ENCODE assay signal across 27 cellular contexts in genomic region chr12:52821826-52822660, GRCh38. TPM values are rescaled to one million over a fixed set of nuclear protein-coding genes. Genes with fewer than 3 reads are reported as not detected.
DNase-seq lines count a peak whose midpoint lies in the region; ATAC-seq, FAIRE-seq and TF ChIP-seq lines count a peak whose summit lies in the region.
"Had no signal": no experiment of that assay in that cellular context is flagged by ENCODE, and none has a peak within 500 bp of the region (broad histone marks: within the 10 kb centered on the region; RNA-seq: fewer than 3 reads in every experiment).

No MANE protein-coding gene starts in this region.

- intact Hi-C loops in Panc1 (cut with micrococcal nuclease; ENCODE audit: unreplicated experiment) (no loop called here), upper lobe of right lung (cut with DNase I) (no loop called here), lower leg skin (cut with DNase I; ENCODE audit: low total_unique reads) (no loop called here)

- H2AFZ ChIP-seq in GM23248 (no peak overlapping the region), keratinocyte (ENCODE audit: control insufficient read depth, low read length) (no peak overlapping the region)

- peak; percentile 42 for DNase-seq in GM23248
- DNase-seq in Panc1 (ENCODE audit: low read depth, low spot score), result no peak
- no peak for DNase-seq in keratinocyte (ENCODE audit: low read depth, low spot score)
- no peak for DNase-seq in upper lobe of right lung
- DNase-seq in lower leg skin (ENCODE audit: low spot score in 2 of 2), result no peak
- no peak for DNase-seq in suprapubic skin (ENCODE audit: low spot score in 2 of 2)
- no peak for DNase-seq in endodermal cell
- DNase-seq: activated CD4-positive, alpha-beta T cell treated with anti-CD3 and anti-CD28 coated beads, Interleukin-2, amount 50 U/mL, for 1 hour; effector memory CD8-positive, alpha-beta T cell; glutamatergic neuron; NCI-H1694 treated with DMSO at 0.1 percent for 48 hours; NK-92 treated with Interleukin-12 subunit alpha and Interleukin-12 subunit beta, amount 100 ng/mL, for 24 hours; right lobe of liver; stimulated activated CD4-positive, alpha-beta T cell treated with anti-CD3 and anti-CD28 coated beads, Interleukin-1b, Interleukin-23, amount 100 ng/mL, for 48 hours; stimulated activated naive CD4-positive, alpha-beta T cell; tibial artery had no signal

- H3K27ac ChIP-seq in GM23248 (no peak overlapping the region), Panc1 (ENCODE audit: low read length) (no peak overlapping the region), keratinocyte (ENCODE audit: control insufficient read depth, insufficient read depth, low read length) (no peak overlapping the region), upper lobe of right lung (no peak overlapping the region), suprapubic skin (no peak overlapping the region), endodermal cell (ENCODE audit: low read depth, low read length) (no peak overlapping the region)
- H3K27ac ChIP-seq: BLaER1 treated with 17β-estradiol and CSF1 and Interleukin-3, amounts not matched to agents 10 nM and 100 nM; neutrophil; right lobe of liver; tibial artery had no signal

- no peaks in the 10 kb centered on the region for H3K9me3 Mint-ChIP-seq in endodermal cell
- H3K9me3 Mint-ChIP-seq: effector memory CD8-positive, alpha-beta T cell; IgD-negative memory B cell had no signal

- ATAC-seq in Panc1 (peak; percentile 52), upper lobe of right lung (peak; percentile 4)
- ATAC-seq: effector memory CD8-positive, alpha-beta T cell; right lobe of liver; Right ventricle myocardium inferior had no signal

- no peak overlapping the region for H3K4me3 Mint-ChIP-seq in endodermal cell
- H3K4me3 Mint-ChIP-seq: effector memory CD8-positive, alpha-beta T cell; IgD-negative memory B cell had no signal

- no peak for TF ChIP-seq EP300 in suprapubic skin (IDR thresholded peaks at IDR 0.05)

- no peaks in the 10 kb centered on the region for H3K79me2 ChIP-seq in GM23248 (ENCODE audit: insufficient read depth)
- no peaks in the 10 kb centered on the region for H3K79me2 ChIP-seq in keratinocyte (ENCODE audit: control insufficient read depth, insufficient read depth, low read length)

- CTCF ChIA-PET in Panc1 (lab: Charles Lee), result no interaction called here

- in situ Hi-C loops in GM23248 (cut with MboI), result no loop called here
- in situ Hi-C loops in Panc1 (cut with HindIII; ENCODE audit: low pct_unique_long_range_greater_than_20kb, low sequenced_read_pairs), result no loop called here

- H3K9ac ChIP-seq in GM23248 (no peak overlapping the region), keratinocyte (ENCODE audit: control insufficient read depth, extremely low read depth, insufficient read depth, low read length) (no peak overlapping the region), endodermal cell (ENCODE audit: extremely low read depth, low read length, poor library complexity, severe bottlenecking) (no peak overlapping the region)
- H3K9ac ChIP-seq: BLaER1 treated with 17β-estradiol and CSF1 and Interleukin-3, amounts not matched to agents 10 nM and 100 nM had no signal

- TF ChIP-seq POLR2A in lower leg skin (IDR thresholded peaks at IDR 0.05) (no peak), suprapubic skin (IDR thresholded peaks at IDR 0.05) (no peak)

- no peak overlapping the region for H3K27ac Mint-ChIP-seq in endodermal cell
- H3K27ac Mint-ChIP-seq: effector memory CD8-positive, alpha-beta T cell had no signal

- H4K20me1 ChIP-seq in GM23248 (ENCODE audit: insufficient read depth) (no peaks in the 10 kb centered on the region), keratinocyte (ENCODE audit: control insufficient read depth, extremely low read depth, insufficient read depth, low read length) (peaks cover 4% of the 10 kb centered on the region)
- H4K20me1 ChIP-seq: BLaER1 treated with 17β-estradiol and CSF1 and Interleukin-3, amounts not matched to agents 10 nM and 100 nM had no signal

- no peaks in the 10 kb centered on the region for H3K9me2 ChIP-seq in GM23248 (ENCODE audit: insufficient read depth)

- H3K27me3 ChIP-seq in GM23248 (replicated peaks; ENCODE audit: insufficient read depth) (peaks cover 29% of the 10 kb centered on the region), Panc1 (ENCODE audit: control insufficient read depth, insufficient read depth, low read length) (no peaks in the 10 kb centered on the region), keratinocyte (ENCODE audit: control insufficient read depth, extremely low read depth, insufficient read depth, low read length) (peaks cover 25% of the 10 kb centered on the region), upper lobe of right lung (peaks cover 36% of the 10 kb centered on the region), suprapubic skin (peaks cover 14% of the 10 kb centered on the region), endodermal cell (ENCODE audit: control insufficient read depth, insufficient read depth, low read length, poor library complexity, severe bottlenecking) (no peaks in the 10 kb centered on the region)
- H3K27me3 ChIP-seq: BLaER1 treated with 17β-estradiol and CSF1 and Interleukin-3, amounts not matched to agents 10 nM and 100 nM; right lobe of liver had no signal

- dilution Hi-C loops in keratinocyte (cut with MboI; ENCODE audit: extremely low pct_ligation_motif_present, low sequenced_read_pairs), result no loop called here

- WGBS in GM23248 (ENCODE audit: low coverage in 1 of 2, low lambda C conversion rate in 2 of 2, missing lambda C conversion rate in 2 of 2), 2 experiments, result 79 to 81% methylated on average over 10 of the region's 10 CpGs
- WGBS in lower leg skin, 2 donors, result 76 to 80% methylated on average over 10 of the region's 10 CpGs
- 40% methylated on average over 2 of the region's 10 CpGs for WGBS in suprapubic skin
- WGBS in endodermal cell (ENCODE audit: insufficient coverage in 1 of 2, insufficient read length in 1 of 2), 2 experiments, result 88 to 93% methylated on average over 4 to 10 of the region's 10 CpGs

- H3K9me3 ChIP-seq in GM23248 (ENCODE audit: low read depth) (no peaks in the 10 kb centered on the region), Panc1 (ENCODE audit: control insufficient read depth, insufficient read depth, low read depth, low read length) (no peaks in the 10 kb centered on the region), keratinocyte (ENCODE audit: control insufficient read depth, low read depth, low read length) (no peaks in the 10 kb centered on the region), upper lobe of right lung (no peaks in the 10 kb centered on the region), suprapubic skin (no peaks in the 10 kb centered on the region), endodermal cell (ENCODE audit: control insufficient read depth, low read length) (no peaks in the 10 kb centered on the region)
- H3K9me3 ChIP-seq: BLaER1 treated with 17β-estradiol and CSF1 and Interleukin-3, amounts not matched to agents 10 nM and 100 nM; neutrophil; right lobe of liver; tibial artery had no signal

- POLR2A ChIA-PET in Panc1 (lab: Charles Lee), result no interaction called here

- H3K4me3 ChIP-seq in GM23248 (no peak overlapping the region), Panc1 (ENCODE audit: low read depth in 2 of 2, low read length in 2 of 2) (no peak overlapping the region), keratinocyte (ENCODE audit: control insufficient read depth in 2 of 3, extremely low read depth in 1 of 3, insufficient read depth in 2 of 3, low read depth in 1 of 3, low read length in 3 of 3) (no peak overlapping the region), upper lobe of right lung (no peak overlapping the region), lower leg skin (ENCODE audit: low read depth, poor library complexity, severe bottlenecking) (no peak overlapping the region), suprapubic skin (no peak overlapping the region), endodermal cell (ENCODE audit: low read length) (no peak overlapping the region)
- H3K4me3 ChIP-seq: BLaER1 treated with 17β-estradiol and CSF1 and Interleukin-3, amounts not matched to agents 10 nM and 100 nM; right lobe of liver; tibial artery had no signal

- no peak for TF ChIP-seq CTCF in Panc1 (IDR thresholded peaks at IDR 0.05)
- no peak for TF ChIP-seq CTCF in keratinocyte (optimal IDR thresholded peaks at IDR 0.05 in 1 of 3, IDR thresholded peaks at IDR 0.05 in 1 of 3, conservative IDR thresholded peaks at IDR 0.05 in 1 of 3; ENCODE audit: extremely low read depth in 1 of 3, insufficient read depth in 2 of 3, low read length in 3 of 3)
- TF ChIP-seq CTCF in upper lobe of right lung (IDR thresholded peaks at IDR 0.05), result no peak
- no peak for TF ChIP-seq CTCF in lower leg skin (IDR thresholded peaks at IDR 0.05)
- no peak for TF ChIP-seq CTCF in suprapubic skin (IDR thresholded peaks at IDR 0.05)
- TF ChIP-seq CTCF in endodermal cell (conservative IDR thresholded peaks at IDR 0.05), result no peak

- no peaks in the 10 kb centered on the region for H3F3A ChIP-seq in GM23248 (ENCODE audit: insufficient read depth)

- H3K36me3 ChIP-seq in GM23248 (ENCODE audit: low read depth) (no peaks in the 10 kb centered on the region), Panc1 (ENCODE audit: control insufficient read depth, insufficient read depth, low read length) (no peaks in the 10 kb centered on the region), keratinocyte (ENCODE audit: control insufficient read depth in 2 of 2, extremely low read depth in 1 of 2, insufficient read depth in 2 of 2, low read length in 2 of 2) (no peaks in the 10 kb centered on the region), upper lobe of right lung (no peaks in the 10 kb centered on the region), suprapubic skin (no peaks in the 10 kb centered on the region), endodermal cell (ENCODE audit: control insufficient read depth, insufficient read depth, low read length) (no peaks in the 10 kb centered on the region)
- H3K36me3 ChIP-seq: BLaER1 treated with 17β-estradiol and CSF1 and Interleukin-3, amounts not matched to agents 10 nM and 100 nM; neutrophil; right lobe of liver; tibial artery had no signal

- peaks cover 5% of the 10 kb centered on the region for H3K27me3 Mint-ChIP-seq in endodermal cell (ENCODE audit: insufficient read depth)

- peaks cover 8% of the 10 kb centered on the region for H3K4me1 Mint-ChIP-seq in endodermal cell
- H3K4me1 Mint-ChIP-seq: IgD-negative memory B cell had no signal

- H3K4me2 ChIP-seq in GM23248 (ENCODE audit: unreplicated experiment), result no peak overlapping the region
- H3K4me2 ChIP-seq in keratinocyte (ENCODE audit: control insufficient read depth, extremely low read depth, insufficient read depth, low read depth, low read length), result no peak overlapping the region

- FAIRE-seq in keratinocyte (lab: Jason Lieb, UNC), result peak; percentile 32
- FAIRE-seq: D721Med, GM19239 had no signal

- peaks cover 9% of the 10 kb centered on the region; the same call in 1 of the 2 replicates for H3K4me1 ChIP-seq in GM23248 (ENCODE audit: insufficient read depth)
- peaks cover 7% of the 10 kb centered on the region for H3K4me1 ChIP-seq in Panc1 (ENCODE audit: control insufficient read depth, insufficient read depth, low read length)
- no peaks in the 10 kb centered on the region for H3K4me1 ChIP-seq in keratinocyte (ENCODE audit: control insufficient read depth, extremely low read depth, insufficient read depth, low read length)
- peaks cover 4% of the 10 kb centered on the region for H3K4me1 ChIP-seq in upper lobe of right lung
- peaks cover 7% of the 10 kb centered on the region for H3K4me1 ChIP-seq in suprapubic skin
- peaks cover 7% of the 10 kb centered on the region for H3K4me1 ChIP-seq in endodermal cell (ENCODE audit: control insufficient read depth, insufficient read depth, low read length)
- H3K4me1 ChIP-seq: right lobe of liver had no signal

- H3K9me1 ChIP-seq in keratinocyte (ENCODE audit: control insufficient read depth, extremely low read depth, insufficient read depth, low read length), result no peaks in the 10 kb centered on the region

- no peaks in the 10 kb centered on the region for H3K36me3 Mint-ChIP-seq in endodermal cell (ENCODE audit: low read depth)
- H3K36me3 Mint-ChIP-seq: IgD-negative memory B cell had no signal

- BruUV-seq in Panc1 (replicated peaks; lab: Mats Ljungman, UMichigan), result no TSS peak

RNA-seq across cellular contexts. Expression of gene KRT4, which starts 8.1 kb away (rescaled TPM):
- 0.22 TPM in 1 of 2 replicates, not detected in the other for total RNA-seq in GM23248 (2014; rRNA removed; shearing (Covaris generic))
- polyA plus RNA-seq in GM23248 (2016; fragmentation: Nextera tagmentation; extraction: Ambion mirVana) (0.13 TPM in 1 of 2 replicates, not detected in the other), keratinocyte (1.9 to 3.4 TPM (median 2.0 TPM) in 3 replicates)
- total RNA-seq in Panc1 (2021; ENCODE audit: unreplicated experiment) (0.15 TPM), upper lobe of right lung (6.8 TPM), lower leg skin (1 to 10 TPM in 1 of 4 donors, under 1 TPM in 2, not detected in 1; 0.51 to 1.1 (median 0.83) TPM), suprapubic skin (1 to 10 TPM in 2 of 4 donors, under 1 TPM in 2; 0.32 to 1.6 (median 0.76) TPM), endodermal cell (not detected)
- not detected for polyA plus RNA-seq in Panc1 (2012; ENCODE audit: insufficient read length)
- 4.7 TPM for polyA plus RNA-seq in keratinocyte (2011; ENCODE audit: low read depth)
- polyA plus RNA-seq in keratinocyte (2011; cell fraction: cytosol; rRNA removed), result 1.9 and 2.8 TPM in 2 replicates
- polyA plus RNA-seq in keratinocyte (2011; cell fraction: nucleus; rRNA removed), result 3.7 and 6.5 TPM in 2 replicates
- 1.6 and 2.6 TPM in 2 replicates for polyA plus RNA-seq in keratinocyte (2012; ENCODE audit: low replicate concordance)
- 0.43 to 3.5 TPM (median 3.0 TPM) in 3 replicates for polyA minus RNA-seq in keratinocyte
- 0.77 TPM for polyA minus RNA-seq in keratinocyte (2011; cell fraction: cytosol; rRNA and poly(A)+ RNA removed)
- polyA minus RNA-seq in keratinocyte (2011; cell fraction: nucleus; rRNA and poly(A)+ RNA removed), result 3.3 and 4.4 TPM in 2 replicates
- polyA plus RNA-seq in endodermal cell (2013, experiment 1 of 2), result not detected
- not detected for polyA plus RNA-seq in endodermal cell (2013, experiment 2 of 2)
- total RNA-seq: G401; H4; right lobe of liver; Right ventricle myocardium inferior; T-helper 1 cell treated with Interleukin-12 subunit alpha and Interleukin-12 subunit beta and Interleukin-4 antibody, amounts not matched to agents 30 ng/mL and 1 ng/mL, for 36 hours had no signal
- polyA plus RNA-seq: IgD-negative memory B cell had no signal

RNA-seq across cellular contexts. Expression of gene KRT79, which starts 12.1 kb away (rescaled TPM):
- total RNA-seq in GM23248 (2014; rRNA removed; shearing (Covaris generic)), result not detected in 2 replicates
- polyA plus RNA-seq in GM23248 (2016; fragmentation: Nextera tagmentation; extraction: Ambion mirVana) (0.15 TPM in 1 of 2 replicates, not detected in the other), keratinocyte (0.09 to 0.22 TPM (median 0.12 TPM) in 3 replicates)
- total RNA-seq in Panc1 (2021; ENCODE audit: unreplicated experiment) (not detected), upper lobe of right lung (5.4 TPM), lower leg skin (100 to 1,000 TPM in 2 of 4 donors, 10 to 100 TPM in 1, 1 to 10 TPM in 1; 8.5 to 259 (median 78.2) TPM), suprapubic skin (100 to 1,000 TPM in 3 of 4 donors, 10 to 100 TPM in 1; 48.8 to 202 (median 156) TPM), endodermal cell (not detected)
- 0.11 TPM for polyA plus RNA-seq in Panc1 (2012; ENCODE audit: insufficient read length)
- 4.6 TPM for polyA plus RNA-seq in keratinocyte (2011; ENCODE audit: low read depth)
- 0.07 and 0.12 TPM in 2 replicates for polyA plus RNA-seq in keratinocyte (2011; cell fraction: cytosol; rRNA removed)
- 1.0 TPM in 2 replicates for polyA plus RNA-seq in keratinocyte (2011; cell fraction: nucleus; rRNA removed)
- 0.10 and 4.8 TPM in 2 replicates for polyA plus RNA-seq in keratinocyte (2012; ENCODE audit: low replicate concordance)
- polyA minus RNA-seq in keratinocyte, result 0.20 to 0.29 TPM in 2 of 3 replicates, not detected in the other
- polyA minus RNA-seq in keratinocyte (2011; cell fraction: cytosol; rRNA and poly(A)+ RNA removed), result not detected
- 0.63 TPM in 1 of 2 replicates, not detected in the other for polyA minus RNA-seq in keratinocyte (2011; cell fraction: nucleus; rRNA and poly(A)+ RNA removed)
- not detected for polyA plus RNA-seq in endodermal cell (2013, experiment 1 of 2)
- not detected for polyA plus RNA-seq in endodermal cell (2013, experiment 2 of 2)
- total RNA-seq: fibroblast of lung; G401; H4; liver; right lobe of liver; Right ventricle myocardium inferior; T-helper 1 cell treated with Interleukin-12 subunit alpha and Interleukin-12 subunit beta and Interleukin-4 antibody, amounts not matched to agents 30 ng/mL and 1 ng/mL, for 36 hours had no signal
- polyA plus RNA-seq: fibroblast of lung, IgD-negative memory B cell, liver had no signal

RNA-seq across cellular contexts. Expression of gene KRT3, which starts 26.1 kb away (rescaled TPM):
- total RNA-seq in GM23248 (2014; rRNA removed; shearing (Covaris generic)), result not detected in 2 replicates
- polyA plus RNA-seq in GM23248 (2016; fragmentation: Nextera tagmentation; extraction: Ambion mirVana) (not detected in 2 replicates), keratinocyte (0.05 to 0.36 TPM (median 0.29 TPM) in 3 replicates)
- total RNA-seq in Panc1 (2021; ENCODE audit: unreplicated experiment) (not detected), upper lobe of right lung (not detected), lower leg skin (not detected), suprapubic skin (not detected), endodermal cell (not detected)
- not detected for polyA plus RNA-seq in Panc1 (2012; ENCODE audit: insufficient read length)
- polyA plus RNA-seq in keratinocyte (2011; ENCODE audit: low read depth), result 0.45 TPM
- 0.04 and 0.06 TPM in 2 replicates for polyA plus RNA-seq in keratinocyte (2011; cell fraction: cytosol; rRNA removed)
- polyA plus RNA-seq in keratinocyte (2011; cell fraction: nucleus; rRNA removed), result 0.04 TPM in 1 of 2 replicates, not detected in the other
- 0.07 and 0.25 TPM in 2 replicates for polyA plus RNA-seq in keratinocyte (2012; ENCODE audit: low replicate concordance)
- polyA minus RNA-seq in keratinocyte, result not detected in 3 replicates
- not detected for polyA minus RNA-seq in keratinocyte (2011; cell fraction: cytosol; rRNA and poly(A)+ RNA removed)
- not detected in 2 replicates for polyA minus RNA-seq in keratinocyte (2011; cell fraction: nucleus; rRNA and poly(A)+ RNA removed)
- polyA plus RNA-seq in endodermal cell (2013, experiment 1 of 2), result not detected
- polyA plus RNA-seq in endodermal cell (2013, experiment 2 of 2), result not detected
- total RNA-seq: fibroblast of lung; G401; H4; liver; right lobe of liver; Right ventricle myocardium inferior; T-helper 1 cell treated with Interleukin-12 subunit alpha and Interleukin-12 subunit beta and Interleukin-4 antibody, amounts not matched to agents 30 ng/mL and 1 ng/mL, for 36 hours had no signal
- polyA plus RNA-seq: fibroblast of lung, IgD-negative memory B cell, liver had no signal

RNA-seq across cellular contexts. Expression of gene KRT78, which starts 26.8 kb away (rescaled TPM):
- not detected in 2 replicates for total RNA-seq in GM23248 (2014; rRNA removed; shearing (Covaris generic))
- polyA plus RNA-seq in GM23248 (2016; fragmentation: Nextera tagmentation; extraction: Ambion mirVana), result not detected in 2 replicates
- not detected for total RNA-seq in Panc1 (2021; ENCODE audit: unreplicated experiment)
- not detected for polyA plus RNA-seq in Panc1 (2012; ENCODE audit: insufficient read length)
- 0.49 to 1.7 TPM (median 0.96 TPM) in 3 replicates for polyA plus RNA-seq in keratinocyte
- polyA plus RNA-seq in keratinocyte (2011; ENCODE audit: low read depth), result 39.4 TPM
- polyA plus RNA-seq in keratinocyte (2011; cell fraction: cytosol; rRNA removed), result 0.87 and 0.90 TPM in 2 replicates
- polyA plus RNA-seq in keratinocyte (2011; cell fraction: nucleus; rRNA removed), result 1.4 and 2.9 TPM in 2 replicates
- 0.80 and 78.3 TPM in 2 replicates for polyA plus RNA-seq in keratinocyte (2012; ENCODE audit: low replicate concordance)
- 0.66 to 4.6 TPM (median 0.77 TPM) in 3 replicates for polyA minus RNA-seq in keratinocyte
- not detected for polyA minus RNA-seq in keratinocyte (2011; cell fraction: cytosol; rRNA and poly(A)+ RNA removed)
- 1.5 and 3.5 TPM in 2 replicates for polyA minus RNA-seq in keratinocyte (2011; cell fraction: nucleus; rRNA and poly(A)+ RNA removed)
- not detected for total RNA-seq in upper lobe of right lung
- total RNA-seq in lower leg skin, result 100 to 1,000 TPM; 114 to 250 (median 183) TPM
- total RNA-seq in suprapubic skin, result 100 to 1,000 TPM in 1 of 4 donors, 10 to 100 TPM in 3; 48.9 to 115 (median 80.0) TPM
- total RNA-seq in endodermal cell, result not detected
- polyA plus RNA-seq in endodermal cell (2013, experiment 1 of 2), result not detected
- not detected for polyA plus RNA-seq in endodermal cell (2013, experiment 2 of 2)
- total RNA-seq: fibroblast of lung; H4; liver; right lobe of liver; Right ventricle myocardium inferior; T-helper 1 cell treated with Interleukin-12 subunit alpha and Interleukin-12 subunit beta and Interleukin-4 antibody, amounts not matched to agents 30 ng/mL and 1 ng/mL, for 36 hours had no signal
- polyA plus RNA-seq: fibroblast of lung, IgD-negative memory B cell had no signal

RNA-seq across cellular contexts. Expression of gene KRT76, which starts 44.9 kb away (rescaled TPM):
- not detected in 2 replicates for total RNA-seq in GM23248 (2014; rRNA removed; shearing (Covaris generic))
- polyA plus RNA-seq in GM23248 (2016; fragmentation: Nextera tagmentation; extraction: Ambion mirVana) (not detected in 2 replicates), keratinocyte (not detected in 3 replicates)
- total RNA-seq in Panc1 (2021; ENCODE audit: unreplicated experiment) (not detected), upper lobe of right lung (not detected), lower leg skin (not detected), suprapubic skin (not detected), endodermal cell (not detected)
- polyA plus RNA-seq in Panc1 (2012; ENCODE audit: insufficient read length), result 0.47 TPM
- polyA plus RNA-seq in keratinocyte (2011; ENCODE audit: low read depth), result not detected
- polyA plus RNA-seq in keratinocyte (2011; cell fraction: cytosol; rRNA removed), result not detected in 2 replicates
- polyA plus RNA-seq in keratinocyte (2011; cell fraction: nucleus; rRNA removed), result not detected in 2 replicates
- polyA plus RNA-seq in keratinocyte (2012; ENCODE audit: low replicate concordance), result not detected in 2 replicates
- polyA minus RNA-seq in keratinocyte, result not detected in 3 replicates
- polyA minus RNA-seq in keratinocyte (2011; cell fraction: cytosol; rRNA and poly(A)+ RNA removed), result not detected
- not detected in 2 replicates for polyA minus RNA-seq in keratinocyte (2011; cell fraction: nucleus; rRNA and poly(A)+ RNA removed)
- polyA plus RNA-seq in endodermal cell (2013, experiment 1 of 2), result not detected
- not detected for polyA plus RNA-seq in endodermal cell (2013, experiment 2 of 2)
- total RNA-seq: fibroblast of lung; G401; H4; liver; right lobe of liver; Right ventricle myocardium inferior; T-helper 1 cell treated with Interleukin-12 subunit alpha and Interleukin-12 subunit beta and Interleukin-4 antibody, amounts not matched to agents 30 ng/mL and 1 ng/mL, for 36 hours had no signal
- polyA plus RNA-seq: fibroblast of lung, IgD-negative memory B cell, liver had no signal
